Comparison of ENCODE assay signal across 1 cellular context in genomic region chr6:117547688-117548621, GRCh38.
TF ChIP-seq lines count a peak whose summit lies in the region.

No MANE protein-coding gene starts in this region.

TF ChIP-seq in GM23338, 12 proteins besides CTCF, POLR2A, EP300 and RAD21 (continued from another document):
- no peak for TF ChIP-seq ZNF462 (CRISPR knock-in tag; IDR thresholded peaks at IDR 0.05)
- no peak for TF ChIP-seq REST (IDR thresholded peaks at IDR 0.05; ENCODE audit: unreplicated experiment)
- TF ChIP-seq ZNF331 (CRISPR knock-in tag; IDR thresholded peaks at IDR 0.05; ENCODE audit: low read depth), result no peak
